Comparison of ENCODE assay signal across 24 cellular contexts in the genomic region with DNA sequence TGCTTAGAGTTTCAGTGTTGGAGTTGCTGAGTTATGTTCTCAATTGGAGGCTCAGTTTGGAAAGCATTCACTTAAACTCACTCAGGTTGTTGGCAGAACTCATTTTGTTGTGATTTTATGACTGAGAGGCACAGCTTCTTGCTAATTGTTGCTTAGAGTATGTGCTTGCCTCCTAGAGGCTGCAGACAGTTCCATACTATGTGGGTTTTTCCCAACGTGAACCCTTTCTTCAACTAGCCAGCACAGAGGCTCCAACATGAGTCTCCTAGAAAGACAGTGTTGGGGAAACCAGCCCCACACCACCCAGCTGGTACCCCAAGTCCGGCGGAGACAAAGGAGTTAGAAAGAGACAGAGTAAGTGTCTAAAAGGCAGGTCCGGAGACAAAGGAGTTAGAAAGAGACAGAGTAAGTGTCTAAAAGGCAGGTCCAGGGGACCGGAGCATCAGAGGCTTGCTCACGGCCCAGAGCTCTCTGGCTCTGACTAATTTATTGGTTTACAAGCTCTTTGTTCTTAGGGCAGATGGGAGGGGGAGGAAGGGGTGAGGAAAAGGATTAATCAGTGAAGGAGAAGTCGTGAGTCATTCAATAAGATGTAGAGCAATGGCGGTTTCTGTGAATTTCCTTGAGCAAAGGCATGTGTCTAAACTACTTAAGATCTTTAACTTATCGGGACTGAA.
A peak's percentile ranks its signal among the peaks of the same experiment; 100 is the strongest.
DNase-seq lines count a peak whose midpoint lies in the region; ATAC-seq, FAIRE-seq and TF ChIP-seq lines count a peak whose summit lies in the region.
"Had no signal": no experiment of that assay in that cellular context is flagged by ENCODE, and none has a peak within 500 bp of the region (broad histone marks: within the 10 kb centered on the region; RNA-seq: fewer than 3 reads in every experiment).

No MANE protein-coding gene starts in this region.

- TF ChIP-seq CTCF in H1 (IDR thresholded peaks at IDR 0.05; ENCODE audit: control extremely low read depth in 1 of 3, insufficient read depth in 1 of 3, low read depth in 1 of 3, low read length in 3 of 3) = no peak
- no peak for TF ChIP-seq CTCF in nephron (IDR thresholded peaks at IDR 0.05; ENCODE audit: unreplicated experiment in 3 of 3)

- H3K27ac ChIP-seq in H1 (ENCODE audit: low read depth, low read length) = no peak overlapping the region
- H3K27ac ChIP-seq: coronary artery, HL-60, parathyroid adenoma, PC-9, spleen, upper lobe of right lung had no signal

- TF ChIP-seq POLR2A in H1 (IDR thresholded peaks at IDR 0.05; ENCODE audit: control extremely low read depth in 1 of 2, low read depth in 2 of 2, low read length in 2 of 2) = no peak

- H3K79me1 ChIP-seq in H1 (ENCODE audit: low read depth, low read length) = no peaks in the 10 kb centered on the region

- peaks cover 0 to 8% (median 0%) of the 10 kb centered on the region in 4 experiments; a peak in 1 of 7 replicates for H3K4me1 ChIP-seq in H1 (replicated peaks in 1 of 4; ENCODE audit: control insufficient read depth in 3 of 4, insufficient read depth in 4 of 4, low read length in 3 of 4)
- H3K4me1 ChIP-seq: parathyroid adenoma, spleen, upper lobe of right lung had no signal

- H3K23me2 ChIP-seq in H1 (ENCODE audit: low read depth, low read length) = no peaks in the 10 kb centered on the region

- no peak overlapping the region for H3K23ac ChIP-seq in H1 (ENCODE audit: insufficient read length)

- H3K9me3 ChIP-seq in H1 (ENCODE audit: insufficient read depth in 2 of 2, low read depth in 1 of 2, low read length in 1 of 2) = peaks cover 0 to 3% of the 10 kb centered on the region in 2 experiments; a peak in 2 of 4 replicates
- H3K9me3 ChIP-seq: upper lobe of right lung had no signal

- TF ChIP-seq EP300 in H1 (IDR thresholded peaks at IDR 0.05; ENCODE audit: borderline replicate concordance in 1 of 2, low read depth in 2 of 2, low read length in 2 of 2) = no peak

- H3K4me3 ChIP-seq in H1 (ENCODE audit: extremely low read depth in 1 of 4, insufficient read depth in 2 of 4, low read depth in 3 of 4, low read length in 4 of 4) = no peak overlapping the region
- H3K4me3 ChIP-seq: coronary artery, PC-9, spleen, upper lobe of right lung had no signal

- no peak overlapping the region for H2BK120ac ChIP-seq in H1 (replicated peaks; ENCODE audit: low read depth, low read length)

- no peaks in the 10 kb centered on the region for H3K36me3 ChIP-seq in H1 (ENCODE audit: control insufficient read depth in 2 of 4, insufficient read depth in 4 of 4, low read length in 3 of 4)
- H3K36me3 ChIP-seq: spleen, upper lobe of right lung had no signal

- WGBS in H1 (ENCODE audit: extremely low coverage in 1 of 2, insufficient coverage in 1 of 2, insufficient read length in 1 of 2, insufficient replicate concordance in 2 of 2, low coverage in 1 of 2, low lambda C conversion rate in 2 of 2, missing lambda C conversion rate in 1 of 2), 2 experiments = 81% methylated on average over 8 of the region's 9 CpGs; no CpG with 5 or more reads in 1 of the 2 experiments

- no peak overlapping the region for H3K56ac ChIP-seq in H1 (replicated peaks; ENCODE audit: insufficient read length, low read depth, low read length)

- peak overlapping the region; percentile 18 to 65 (median 39) for H3K27ac Mint-ChIP-seq in nephron
- H3K27ac Mint-ChIP-seq in activated T-helper 17 cell treated with anti-CD3 and anti-CD28 coated beads, Interleukin-2, amount 50 U/mL, for 72 hours = no peak overlapping the region
- H3K27ac Mint-ChIP-seq: activated CD4-positive, alpha-beta memory T cell treated with anti-CD3 and anti-CD28 coated beads for 36 hours; activated T-helper 1 cell treated with anti-CD3 and anti-CD28 coated beads, Interleukin-12 subunit alpha, Interleukin-12 subunit beta, Interleukin-2, Interleukin-4 antibody, amounts not matched to agents 30 ng/mL and 10 ng/mL and 1 ng/mL, durations not matched to agents 14 hours and 24 hours and 36 hours; stimulated activated naive B cell treated with anti-CD40 and anti-IgM and Interleukin-4, amounts not matched to agents 10 μg/mL and 1 μg/mL and 100 μg/mL, for 72 hours had no signal

- H3K27me3 ChIP-seq in H1 (replicated peaks in 1 of 4; ENCODE audit: control insufficient read depth in 3 of 4, extremely low read depth in 1 of 4, insufficient read depth in 3 of 4, low read length in 3 of 4) = no peaks in the 10 kb centered on the region
- H3K27me3 ChIP-seq: spleen, upper lobe of right lung had no signal

- H3K4me1 Mint-ChIP-seq in nephron = peaks cover 5% of the 10 kb centered on the region
- H3K4me1 Mint-ChIP-seq in activated T-helper 17 cell treated with anti-CD3 and anti-CD28 coated beads, Interleukin-2, amount 50 U/mL, for 72 hours = no peaks in the 10 kb centered on the region
- H3K4me1 Mint-ChIP-seq: CD8-positive, alpha-beta memory T cell; stimulated activated naive B cell treated with anti-CD40 and anti-IgM and Interleukin-4, amounts not matched to agents 10 μg/mL and 1 μg/mL and 100 μg/mL, for 72 hours had no signal

- H2BK5ac ChIP-seq in H1 (ENCODE audit: low read depth, low read length) = no peak overlapping the region

- no peak overlapping the region for H3K18ac ChIP-seq in H1 (ENCODE audit: extremely low read depth, low read length)

- H4K91ac ChIP-seq in H1 (replicated peaks; ENCODE audit: insufficient read length, low read length) = no peak overlapping the region

- FAIRE-seq in H1 (lab: Jason Lieb, UNC) = peak; percentile 36
- FAIRE-seq: keratinocyte had no signal

- H3K4ac ChIP-seq in H1 (replicated peaks; ENCODE audit: insufficient read length, low read depth, low read length) = no peak overlapping the region

- POLR2A ChIA-PET in H1 (lab: Charles Lee; ENCODE audit: partially characterized antibody) = no interaction called here

- H3K27me3 Mint-ChIP-seq in nephron (ENCODE audit: low read depth) = no peaks in the 10 kb centered on the region
- no peaks in the 10 kb centered on the region for H3K27me3 Mint-ChIP-seq in activated T-helper 17 cell treated with anti-CD3 and anti-CD28 coated beads, Interleukin-2, amount 50 U/mL, for 72 hours
- H3K27me3 Mint-ChIP-seq: activated CD4-positive, alpha-beta memory T cell treated with anti-CD3 and anti-CD28 coated beads for 36 hours; CD8-positive, alpha-beta memory T cell; stimulated activated naive B cell treated with anti-CD40 and anti-IgM and Interleukin-4, amounts not matched to agents 10 μg/mL and 1 μg/mL and 100 μg/mL, for 72 hours had no signal

- no peak overlapping the region for H2BK12ac ChIP-seq in H1 (ENCODE audit: low read depth, low read length)

- no peak overlapping the region for H3K9ac ChIP-seq in H1 (replicated peaks in 1 of 4; ENCODE audit: extremely low read depth in 1 of 4, low read depth in 3 of 4, low read length in 3 of 4)
- H3K9ac ChIP-seq: parathyroid adenoma had no signal

- H4K5ac ChIP-seq in H1 (ENCODE audit: insufficient read length, low read depth, low read length) = no peak overlapping the region

- no peaks in the 10 kb centered on the region for H3K79me2 ChIP-seq in H1 (ENCODE audit: control insufficient read depth in 1 of 2, insufficient read depth in 2 of 2, low read length in 2 of 2)
- H3K79me2 ChIP-seq: parathyroid adenoma had no signal

- H4K8ac ChIP-seq in H1 (ENCODE audit: extremely low read depth, insufficient read depth, low read length) = no peak overlapping the region

- peaks cover 8% of the 10 kb centered on the region for H3K9me3 Mint-ChIP-seq in nephron
- H3K9me3 Mint-ChIP-seq in activated T-helper 17 cell treated with anti-CD3 and anti-CD28 coated beads, Interleukin-2, amount 50 U/mL, for 72 hours = peaks cover 19% of the 10 kb centered on the region

- DNase-seq in ELR (ENCODE audit: low read depth) = peak; percentile 86
- DNase-seq in NCI-H82 treated with DMSO at 0.1 percent for 48 hours (lab: John Stamatoyannopoulos, UW; ENCODE audit: unreplicated experiment) = peak; percentile 40
- DNase-seq in H1 (ENCODE audit: low read depth in 1 of 2, low spot score in 2 of 2) = no peak
- DNase-seq: activated CD4-positive, alpha-beta memory T cell treated with anti-CD3 and anti-CD28 coated beads for 36 hours; amygdala; CD8-positive, alpha-beta memory T cell; GDM1; NCI-H187; NCI-H510A treated with DMSO at 0.1 percent for 48 hours; PC-9; spleen; stimulated activated naive B cell treated with anti-CD40 and anti-IgM and Interleukin-4, amounts not matched to agents 10 μg/mL and 1 μg/mL and 100 μg/mL, for 72 hours; upper lobe of right lung had no signal

- ATAC-seq in GM18498 (IDR thresholded peaks at IDR 0.05; ENCODE audit: unreplicated experiment) = no peak
- no peak for ATAC-seq in GM18519 (IDR thresholded peaks at IDR 0.05; ENCODE audit: low FRiP score, unreplicated experiment)
- no peak for ATAC-seq in HG03432 (IDR thresholded peaks at IDR 0.05; ENCODE audit: unreplicated experiment)
- ATAC-seq in activated T-helper 17 cell treated with anti-CD3 and anti-CD28 coated beads, Interleukin-2, amount 50 U/mL, for 72 hours (replicated peaks) = no peak
- ATAC-seq: esophagus mucosa; stimulated activated naive B cell treated with anti-CD40 and anti-IgM and Interleukin-4, amounts not matched to agents 10 μg/mL and 1 μg/mL and 100 μg/mL, for 72 hours; upper lobe of right lung had no signal

- no peak overlapping the region for H2BK15ac ChIP-seq in H1 (ENCODE audit: low read length)

- peak overlapping the region in 2 of 3 experiments; percentile 2 to 12 for H3K4me3 Mint-ChIP-seq in nephron
- H3K4me3 Mint-ChIP-seq in activated T-helper 17 cell treated with anti-CD3 and anti-CD28 coated beads, Interleukin-2, amount 50 U/mL, for 72 hours = no peak overlapping the region
- H3K4me3 Mint-ChIP-seq: activated CD4-positive, alpha-beta memory T cell treated with anti-CD3 and anti-CD28 coated beads for 36 hours; activated T-helper 1 cell treated with anti-CD3 and anti-CD28 coated beads, Interleukin-12 subunit alpha, Interleukin-12 subunit beta, Interleukin-2, Interleukin-4 antibody, amounts not matched to agents 30 ng/mL and 10 ng/mL and 1 ng/mL, durations not matched to agents 14 hours and 24 hours and 36 hours; CD8-positive, alpha-beta memory T cell; stimulated activated naive B cell treated with anti-CD40 and anti-IgM and Interleukin-4, amounts not matched to agents 10 μg/mL and 1 μg/mL and 100 μg/mL, for 72 hours had no signal

- H3K4me2 ChIP-seq in H1 (ENCODE audit: insufficient read depth in 1 of 2, low read depth in 2 of 2, low read length in 2 of 2) = no peak overlapping the region
- H3K4me2 ChIP-seq: PC-9 had no signal

- H4K20me1 ChIP-seq in H1 (replicated peaks in 1 of 2; ENCODE audit: control insufficient read depth in 1 of 2, insufficient read depth in 2 of 2, low read length in 2 of 2) = no peaks in the 10 kb centered on the region

- CTCF ChIA-PET in H1 (lab: Charles Lee; ENCODE audit: partially characterized antibody) = interaction anchor here (1.0 kb wide), 1 partner anchor 20 kb away, joined by 3 read pairs; no protein-coding TSS in a partner anchor

- H3K36me3 Mint-ChIP-seq in nephron (ENCODE audit: low read depth) = no peaks in the 10 kb centered on the region
- no peaks in the 10 kb centered on the region for H3K36me3 Mint-ChIP-seq in activated T-helper 17 cell treated with anti-CD3 and anti-CD28 coated beads, Interleukin-2, amount 50 U/mL, for 72 hours (ENCODE audit: low read depth)
- H3K36me3 Mint-ChIP-seq: activated CD4-positive, alpha-beta memory T cell treated with anti-CD3 and anti-CD28 coated beads for 36 hours; CD8-positive, alpha-beta memory T cell; stimulated activated naive B cell treated with anti-CD40 and anti-IgM and Interleukin-4, amounts not matched to agents 10 μg/mL and 1 μg/mL and 100 μg/mL, for 72 hours had no signal

- peak overlapping the region; percentile 90 for H2AFZ ChIP-seq in H1 (ENCODE audit: low read length)
- H2AFZ ChIP-seq: parathyroid adenoma, PC-9 had no signal

- no peak overlapping the region for H2BK20ac ChIP-seq in H1 (ENCODE audit: low read length)

- no peak overlapping the region for H3K14ac ChIP-seq in H1 (ENCODE audit: insufficient read length)

- no peak for TF ChIP-seq RAD21 in H1 (IDR thresholded peaks at IDR 0.05 in 1 of 2, conservative IDR thresholded peaks at IDR 0.05 in 1 of 2; ENCODE audit: low read depth in 2 of 2, low read length in 2 of 2)

- H2AK5ac ChIP-seq in H1 (ENCODE audit: low read depth, low read length) = no peak overlapping the region

Comparison
In these comparisons a context has a peak if more than half of its experiments do, and no peak if none do; other contexts are left out.
1. DNase-seq: peak in ELR (single experiment) and NCI-H82 treated with DMSO at 0.1 percent for 48 hours (single experiment); none in H1 (0 of 2).